In genomic region chr20:600736-601135, GRCh38 we compare ENCODE assay signal across 28 cellular contexts. TPM values are rescaled to one million over a fixed set of nuclear protein-coding genes. Genes with fewer than 3 reads are reported as not detected.
"Had no signal": no experiment of that assay in that cellular context is flagged by ENCODE, and none has a peak within 500 bp of the region (broad histone marks: within the 10 kb centered on the region; RNA-seq: fewer than 3 reads in every experiment).

No MANE protein-coding gene starts in this region.

- H3K4me2 ChIP-seq: hepatocyte had no signal

- H3K4me1 Mint-ChIP-seq: naive B cell; natural killer cell; stimulated activated memory B cell treated with anti-CD40 and anti-IgM and Interleukin-4, amounts not matched to agents 10 μg/mL and 1 μg/mL and 100 μg/mL, for 72 hours; stimulated activated naive CD8-positive, alpha-beta T cell treated with anti-CD3 and anti-CD28 coated beads, Interleukin-15, amount 100 ng/mL, for 72 hours had no signal

- H3K9me3 ChIP-seq: pancreas, prostate gland, sigmoid colon, spleen, transverse colon, upper lobe of left lung, vagina had no signal

- H3K9me3 Mint-ChIP-seq: mesothelial cell of epicardium; naive B cell; natural killer cell; stimulated activated memory B cell treated with anti-CD40 and anti-IgM and Interleukin-4, amounts not matched to agents 10 μg/mL and 1 μg/mL and 100 μg/mL, for 72 hours; stimulated activated naive CD8-positive, alpha-beta T cell treated with anti-CD3 and anti-CD28 coated beads, Interleukin-15, amount 100 ng/mL, for 72 hours had no signal

- H3K27ac ChIP-seq: hepatocyte, pancreas, prostate gland, sigmoid colon, spleen, transverse colon, upper lobe of left lung, vagina had no signal

- H3K36me3 Mint-ChIP-seq: mesothelial cell of epicardium; naive B cell; natural killer cell; stimulated activated memory B cell treated with anti-CD40 and anti-IgM and Interleukin-4, amounts not matched to agents 10 μg/mL and 1 μg/mL and 100 μg/mL, for 72 hours had no signal

- H3K36me3 ChIP-seq: pancreas, prostate gland, sigmoid colon, spleen, transverse colon, upper lobe of left lung, vagina had no signal

- H3K4me1 ChIP-seq: pancreas, prostate gland, sigmoid colon, transverse colon, vagina had no signal

- H3K27ac Mint-ChIP-seq: mesothelial cell of epicardium; naive B cell; natural killer cell; stimulated activated memory B cell treated with anti-CD40 and anti-IgM and Interleukin-4, amounts not matched to agents 10 μg/mL and 1 μg/mL and 100 μg/mL, for 72 hours; stimulated activated naive CD8-positive, alpha-beta T cell treated with anti-CD3 and anti-CD28 coated beads, Interleukin-15, amount 100 ng/mL, for 72 hours had no signal

- H3K4me3 Mint-ChIP-seq: mesothelial cell of epicardium; naive B cell; natural killer cell; stimulated activated memory B cell treated with anti-CD40 and anti-IgM and Interleukin-4, amounts not matched to agents 10 μg/mL and 1 μg/mL and 100 μg/mL, for 72 hours; stimulated activated naive CD8-positive, alpha-beta T cell treated with anti-CD3 and anti-CD28 coated beads, Interleukin-15, amount 100 ng/mL, for 72 hours had no signal

- H3K79me2 ChIP-seq: hepatocyte had no signal

- H2AFZ ChIP-seq: hepatocyte had no signal

- H3K27me3 ChIP-seq: pancreas, transverse colon, upper lobe of left lung, vagina had no signal

- H3K4me3 ChIP-seq: hepatocyte, lung, pancreas, prostate gland, sigmoid colon, spleen, transverse colon, upper lobe of left lung, vagina had no signal

- ATAC-seq: left lobe of liver; natural killer cell; pancreas; right cardiac atrium; stimulated activated memory B cell treated with anti-CD40 and anti-IgM and Interleukin-4, amounts not matched to agents 10 μg/mL and 1 μg/mL and 100 μg/mL, for 72 hours; stimulated activated naive CD8-positive, alpha-beta T cell treated with anti-CD3 and anti-CD28 coated beads, Interleukin-15, amount 100 ng/mL, for 72 hours had no signal

- DNase-seq: head of caudate nucleus; islet precursor cell; mesendoderm; naive B cell; natural killer cell; nucleus accumbens; pancreas; retina; right cardiac atrium; small intestine; spleen; stimulated activated CD4-positive, alpha-beta T cell treated with anti-CD3 and anti-CD28 coated beads, Interleukin-4, amount 100 ng/mL, for 4 hours; stimulated activated CD8-positive, alpha-beta memory T cell treated with anti-CD3 and anti-CD28 coated beads, Interleukin-4, amount 100 ng/mL, for 48 hours; stimulated activated naive CD4-positive, alpha-beta T cell treated with Interleukin-2 at 50 U/mL for 16 hours; stimulated activated naive CD8-positive, alpha-beta T cell treated with anti-CD3 and anti-CD28 coated beads, Interleukin-15, amount 100 ng/mL, for 72 hours; substantia nigra; transverse colon; upper lobe of left lung had no signal

RNA-seq across cellular contexts. Expression of gene TCF15, which starts 9.4 kb away (rescaled TPM):
- total RNA-seq: hepatocyte, left lobe of liver, mononuclear cell, osteoblast, transverse colon, vagina had no signal
